In the genomic region with DNA sequence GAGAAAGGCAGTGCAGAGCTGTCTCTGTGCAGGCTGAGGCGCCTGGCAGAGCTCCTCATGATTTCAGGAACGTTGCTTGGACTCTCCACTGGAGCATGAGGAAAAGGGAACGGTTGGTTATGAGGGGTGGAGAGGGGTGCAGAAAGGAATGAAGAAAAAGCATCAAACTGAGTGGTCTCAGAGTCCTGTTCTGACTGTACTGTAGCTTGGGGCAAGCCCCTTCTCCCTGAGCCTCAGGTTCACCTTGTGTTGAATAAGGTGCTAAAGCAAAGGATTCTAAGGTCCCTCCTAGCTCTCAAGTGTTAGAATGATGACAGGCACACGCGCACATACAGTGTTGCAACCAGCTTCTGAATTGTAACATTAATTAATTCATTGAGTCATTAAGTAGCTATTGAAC, we compare ENCODE assay signal across 17 cellular contexts.
"Had no signal": no experiment of that assay in that cellular context is flagged by ENCODE, and none has a peak within 500 bp of the region (broad histone marks: within the 10 kb centered on the region; RNA-seq: fewer than 3 reads in every experiment).

No MANE protein-coding gene starts in this region.

- H3K27ac ChIP-seq: dorsolateral prefrontal cortex, esophagus squamous epithelium, neural progenitor cell, ovary, tibial artery had no signal

- H3K4me3 ChIP-seq: dorsolateral prefrontal cortex, esophagus squamous epithelium, neural progenitor cell, ovary, tibial artery had no signal

- H3K36me3 ChIP-seq: esophagus squamous epithelium, neural progenitor cell, ovary, tibial artery had no signal

- DNase-seq: activated CD4-positive, alpha-beta T cell treated with anti-CD3 and anti-CD28 coated beads, Interleukin-2, amount 50 U/mL, for 48 hours; activated CD4-positive, CD25-positive, alpha-beta regulatory T cell treated with anti-CD3 and anti-CD28 coated beads, Interleukin-2, amount 50 U/mL, for 72 hours; activated naive CD4-positive, alpha-beta T cell treated with anti-CD3 and anti-CD28 coated beads, Interleukin-2, amount 50 U/mL, for 16 hours; activated T-cell treated with anti-CD3 and anti-CD28 coated beads, Interleukin-2, amount 50 U/mL, for 1 hour; dorsolateral prefrontal cortex; esophagus squamous epithelium; hypothalamus; kidney glomerular epithelial cell; ovary; retina; SK-N-SH; stimulated activated CD4-positive, alpha-beta T cell treated with anti-CD3 and anti-CD28 coated beads, Interleukin-4, amount 100 ng/mL, for 24 hours; stimulated activated naive CD4-positive, alpha-beta T cell; T-helper 1 cell; tibial artery had no signal

- FAIRE-seq: astrocyte had no signal

- H3K9ac ChIP-seq: neural progenitor cell, SK-N-SH had no signal

- H3K27me3 ChIP-seq: neural progenitor cell, ovary had no signal

- H2AFZ ChIP-seq: neural progenitor cell had no signal

- H3K4me1 ChIP-seq: neural progenitor cell had no signal

- H3K4me2 ChIP-seq: neural progenitor cell, SK-N-SH had no signal

- H3K9me3 ChIP-seq: esophagus squamous epithelium, ovary, SK-N-SH, tibial artery had no signal
